15 cellular contexts compared by ENCODE assay signal in genomic region chr21:42038826-42039425, GRCh38. TPM values are rescaled to one million over a fixed set of nuclear protein-coding genes. Genes with fewer than 3 reads are reported as not detected.
DNase-seq lines count a peak whose midpoint lies in the region; TF ChIP-seq lines count a peak whose summit lies in the region.
"Had no signal": no experiment of that assay in that cellular context is flagged by ENCODE, and none has a peak within 500 bp of the region (broad histone marks: within the 10 kb centered on the region; RNA-seq: fewer than 3 reads in every experiment).

No MANE protein-coding gene starts in this region.

- H3K9ac ChIP-seq in Karpas-422 (ENCODE audit: low read length), result no peak overlapping the region

- H3K4me3 Mint-ChIP-seq in activated CD4-positive, alpha-beta memory T cell treated with anti-CD3 and anti-CD28 coated beads, Interleukin-2, amount 10 ng/mL, durations not matched to agents 7 days and 5 days, result no peak overlapping the region
- H3K4me3 Mint-ChIP-seq: activated naive CD4-positive, alpha-beta T cell treated with anti-CD3 and anti-CD28 coated beads, Interleukin-2, amount 10 ng/mL, durations not matched to agents 7 days and 5 days; CD4-positive, alpha-beta memory T cell had no signal

- H3K4me2 ChIP-seq in osteoblast (ENCODE audit: insufficient read depth, low read length) (peak overlapping the region; percentile 53), Karpas-422 (ENCODE audit: low read depth, low read length, poor library complexity, severe bottlenecking) (no peak overlapping the region)

- no peaks in the 10 kb centered on the region for H3K9me2 ChIP-seq in Karpas-422 (replicated peaks; ENCODE audit: insufficient read depth, low read length)

- H3K4me3 ChIP-seq in choroid plexus epithelial cell (ENCODE audit: low read depth, low read length) (no peak overlapping the region), osteoblast (ENCODE audit: insufficient read depth, low read length) (no peak overlapping the region), Karpas-422 (ENCODE audit: low read length) (no peak overlapping the region)
- H3K4me3 ChIP-seq: dorsolateral prefrontal cortex, SJCRH30, vagina had no signal

- POLR2A ChIA-PET in activated CD4-positive, alpha-beta memory T cell treated with anti-CD3 and anti-CD28 coated beads, Interleukin-2, amount 10 ng/mL, durations not matched to agents 7 days and 5 days (lab: Charles Lee), result interaction anchor here (1.9 kb wide), 1 partner anchor 24 kb away, joined by 5 read pairs; no protein-coding TSS in a partner anchor

- H2AFZ ChIP-seq in osteoblast (ENCODE audit: low read length) (no peak overlapping the region), Karpas-422 (ENCODE audit: low read length) (no peak overlapping the region)

- peaks cover 28% of the 10 kb centered on the region for H3K4me1 ChIP-seq in osteoblast (ENCODE audit: insufficient read depth, low read length)
- no peaks in the 10 kb centered on the region for H3K4me1 ChIP-seq in Karpas-422 (ENCODE audit: low read length)

- H3K36me3 ChIP-seq in osteoblast (ENCODE audit: insufficient read depth, low read length) (no peaks in the 10 kb centered on the region), Karpas-422 (ENCODE audit: insufficient read depth, low read length) (no peaks in the 10 kb centered on the region)
- H3K36me3 ChIP-seq: SJCRH30, vagina had no signal

- no peaks in the 10 kb centered on the region for H3K36me3 Mint-ChIP-seq in activated CD4-positive, alpha-beta memory T cell treated with anti-CD3 and anti-CD28 coated beads, Interleukin-2, amount 10 ng/mL, durations not matched to agents 7 days and 5 days (ENCODE audit: low read depth)
- H3K36me3 Mint-ChIP-seq: activated naive CD4-positive, alpha-beta T cell treated with anti-CD3 and anti-CD28 coated beads, Interleukin-2, amount 10 ng/mL, durations not matched to agents 7 days and 5 days; CD4-positive, alpha-beta memory T cell had no signal

- H3K27ac ChIP-seq in osteoblast (ENCODE audit: low read depth, low read length) (peak overlapping the region; percentile 99), Karpas-422 (ENCODE audit: low read length) (no peak overlapping the region)
- H3K27ac ChIP-seq: dorsolateral prefrontal cortex had no signal

- DNase-seq in DMS 273 treated with DMSO at 0.1 percent for 48 hours (lab: John Stamatoyannopoulos, UW) (peak; percentile 96), MV-4-11 (lab: John Stamatoyannopoulos, UW) (peak; percentile 9), choroid plexus epithelial cell (ENCODE audit: low read depth) (peak; percentile 61), osteoblast (ENCODE audit: insufficient read length, low spot score, missing footprints) (no peak), cortex of kidney (lab: John Stamatoyannopoulos, UW) (no peak), T-helper 2 cell (no peak), Karpas-422 (no peak)
- DNase-seq in activated CD4-positive, alpha-beta memory T cell treated with anti-CD3 and anti-CD28 coated beads, Interleukin-2, amount 10 ng/mL, durations not matched to agents 7 days and 5 days, result no peak
- DNase-seq: activated naive CD4-positive, alpha-beta T cell treated with anti-CD3 and anti-CD28 coated beads, Interleukin-2, amount 10 ng/mL, durations not matched to agents 7 days and 5 days; CD4-positive, alpha-beta memory T cell; NCI-H345 had no signal

- H4K20me1 ChIP-seq in osteoblast (ENCODE audit: insufficient read depth, low read length), result no peaks in the 10 kb centered on the region
- 0 out of 2 replicates have a peak, but pooled peaks cover 5% of the 10 kb centered on the region for H4K20me1 ChIP-seq in Karpas-422 (ENCODE audit: insufficient read depth, low read depth, low read length)

- H3K27me3 ChIP-seq in osteoblast (ENCODE audit: insufficient read depth, low read length), result no peaks in the 10 kb centered on the region
- no peaks in the 10 kb centered on the region for H3K27me3 ChIP-seq in Karpas-422 (ENCODE audit: low read length)
- H3K27me3 ChIP-seq: dorsolateral prefrontal cortex, SJCRH30, vagina had no signal

- H3K79me2 ChIP-seq in osteoblast (ENCODE audit: insufficient read depth, low read length), result no peaks in the 10 kb centered on the region
- H3K79me2 ChIP-seq in Karpas-422 (ENCODE audit: low read length), result no peaks in the 10 kb centered on the region

- CTCF ChIA-PET in activated CD4-positive, alpha-beta memory T cell treated with anti-CD3 and anti-CD28 coated beads, Interleukin-2, amount 10 ng/mL, durations not matched to agents 7 days and 5 days (lab: Charles Lee), result no interaction called here

- H3K9me3 ChIP-seq in osteoblast (ENCODE audit: low read depth, low read length) (no peaks in the 10 kb centered on the region), Karpas-422 (ENCODE audit: low read length) (no peaks in the 10 kb centered on the region)
- H3K9me3 ChIP-seq: SJCRH30, vagina had no signal

- H3K4me1 Mint-ChIP-seq in activated CD4-positive, alpha-beta memory T cell treated with anti-CD3 and anti-CD28 coated beads, Interleukin-2, amount 10 ng/mL, durations not matched to agents 7 days and 5 days, result no peaks in the 10 kb centered on the region
- H3K4me1 Mint-ChIP-seq: activated naive CD4-positive, alpha-beta T cell treated with anti-CD3 and anti-CD28 coated beads, Interleukin-2, amount 10 ng/mL, durations not matched to agents 7 days and 5 days had no signal

- H3K27ac Mint-ChIP-seq in activated CD4-positive, alpha-beta memory T cell treated with anti-CD3 and anti-CD28 coated beads, Interleukin-2, amount 10 ng/mL, durations not matched to agents 7 days and 5 days, result no peak overlapping the region
- H3K27ac Mint-ChIP-seq: activated naive CD4-positive, alpha-beta T cell treated with anti-CD3 and anti-CD28 coated beads, Interleukin-2, amount 10 ng/mL, durations not matched to agents 7 days and 5 days had no signal

- no peaks in the 10 kb centered on the region for H3K9me3 Mint-ChIP-seq in activated CD4-positive, alpha-beta memory T cell treated with anti-CD3 and anti-CD28 coated beads, Interleukin-2, amount 10 ng/mL, durations not matched to agents 7 days and 5 days
- H3K9me3 Mint-ChIP-seq: activated naive CD4-positive, alpha-beta T cell treated with anti-CD3 and anti-CD28 coated beads, Interleukin-2, amount 10 ng/mL, durations not matched to agents 7 days and 5 days had no signal

- H3K27me3 Mint-ChIP-seq in activated CD4-positive, alpha-beta memory T cell treated with anti-CD3 and anti-CD28 coated beads, Interleukin-2, amount 10 ng/mL, durations not matched to agents 7 days and 5 days, result peaks cover 6% of the 10 kb centered on the region
- H3K27me3 Mint-ChIP-seq: CD4-positive, alpha-beta memory T cell had no signal

- no peak for TF ChIP-seq CTCF in choroid plexus epithelial cell (conservative IDR thresholded peaks at IDR 0.05; ENCODE audit: low read depth, low read length)
- TF ChIP-seq CTCF in osteoblast (IDR thresholded peaks at IDR 0.05; ENCODE audit: extremely low read depth, low read depth, low read length), result no peak

RNA-seq across cellular contexts. Expression of gene ZBTB21, which starts 28.8 kb away (rescaled TPM):
- total RNA-seq in osteoblast, result 12.7 and 13.8 TPM in 2 replicates
- 10 to 100 TPM; 18.0 to 18.4 TPM for total RNA-seq in activated CD4-positive, alpha-beta memory T cell treated with anti-CD3 and anti-CD28 coated beads, Interleukin-2, amount 10 ng/mL, durations not matched to agents 7 days and 5 days
- 1.2 and 2.8 TPM in 2 replicates for total RNA-seq in Karpas-422 (2014; rRNA removed; shearing (Covaris generic); ENCODE audit: low replicate concordance)

RNA-seq across cellular contexts. Expression of gene UMODL1, which starts 32.2 kb away (rescaled TPM):
- under 0.01 TPM in 1 of 2 replicates, not detected in the other for total RNA-seq in osteoblast
- under 1 TPM; 0.05 to 0.10 TPM for total RNA-seq in activated CD4-positive, alpha-beta memory T cell treated with anti-CD3 and anti-CD28 coated beads, Interleukin-2, amount 10 ng/mL, durations not matched to agents 7 days and 5 days
- total RNA-seq in Karpas-422 (2014; rRNA removed; shearing (Covaris generic); ENCODE audit: low replicate concordance), result 2.3 and 2.5 TPM in 2 replicates
- total RNA-seq: right cardiac atrium, vagina had no signal

Comparison
In these comparisons a context has a peak if more than half of its experiments do, and no peak if none do; other contexts are left out.
1. DNase-seq: peak in DMS 273 treated with DMSO at 0.1 percent for 48 hours (single experiment), MV-4-11 (single experiment) and choroid plexus epithelial cell (single experiment); none in osteoblast (single experiment), cortex of kidney (single experiment), T-helper 2 cell (0 of 5), activated CD4-positive, alpha-beta memory T cell treated with anti-CD3 and anti-CD28 coated beads, Interleukin-2, amount 10 ng/mL, durations not matched to agents 7 days and 5 days (single experiment) and Karpas-422 (single experiment).